Comparison of ENCODE assay signal across 20 cellular contexts in genomic region chr19:50793558-50794065, GRCh38. TPM values are rescaled to one million over a fixed set of nuclear protein-coding genes. Genes with fewer than 3 reads are reported as not detected.
DNase-seq lines count a peak whose midpoint lies in the region; ATAC-seq and TF ChIP-seq lines count a peak whose summit lies in the region.
"Had no signal": no experiment of that assay in that cellular context is flagged by ENCODE, and none has a peak within 500 bp of the region (broad histone marks: within the 10 kb centered on the region; RNA-seq: fewer than 3 reads in every experiment).

No MANE protein-coding gene starts in this region.

- intact Hi-C loops in A673 (cut with micrococcal nuclease; ENCODE audit: unreplicated experiment), result loop anchor here (5.0 kb wide), 1 partner anchor 129 kb away; no protein-coding TSS in a partner anchor

- H3K4me1 Mint-ChIP-seq in WTC11, result peaks cover 12% of the 10 kb centered on the region

- DNase-seq in DMS 273 (lab: John Stamatoyannopoulos, UW; ENCODE audit: unreplicated experiment) (peak; percentile 71), DMS 273 treated with DMSO at 0.1 percent for 48 hours (lab: John Stamatoyannopoulos, UW) (no peak), A673 (ENCODE audit: low spot score) (peak; percentile 39), H7 (peak; percentile 62), WTC11 (ENCODE audit: low spot score) (no peak), HPDE6-E6E7 (ENCODE audit: extremely low spot score) (no peak), T-helper 2 cell (no peak), NCI-H748 treated with DMSO at 0.1 percent for 48 hours (lab: John Stamatoyannopoulos, UW) (no peak)
- DNase-seq: 8988T; activated CD4-positive, CD25-positive, alpha-beta regulatory T cell; caudate nucleus; DMS79 treated with DMSO at 0.1 percent for 48 hours; left cardiac atrium; nephron progenitor cell; spleen; T-helper 17 cell had no signal

- ATAC-seq in WTC11, result no peak
- ATAC-seq: gastroesophageal sphincter had no signal

- H3K4me3 ChIP-seq in A673 (ENCODE audit: low read depth, low read length, poor library complexity, severe bottlenecking) (no peak overlapping the region), H7 (ENCODE audit: insufficient read depth, low read depth, low read length) (no peak overlapping the region)
- H3K4me3 ChIP-seq: gastroesophageal sphincter, spleen had no signal

- H3K36me3 Mint-ChIP-seq in WTC11, result peaks cover 17% of the 10 kb centered on the region

- H3K27me3 Mint-ChIP-seq in WTC11 (ENCODE audit: low read depth), result peaks cover 20% of the 10 kb centered on the region
- H3K27me3 Mint-ChIP-seq: T-helper 17 cell had no signal

- CTCF ChIA-PET in A673 (lab: Charles Lee) (interaction anchor here (0.7 kb wide), 1 partner anchor 69 kb away, joined by 4 read pairs; no protein-coding TSS in a partner anchor), WTC11 (lab: Charles Lee) (interaction anchor here (0.6 to 5.1 kb wide), 7 partner anchors 69 to 225 kb away, joined by 3 to 38 read pairs (median 5); no protein-coding TSS in a partner anchor)

- H3K27me3 ChIP-seq in A673 (replicated peaks; ENCODE audit: insufficient read depth, low read depth, low read length, poor library complexity) (no peaks in the 10 kb centered on the region), H7 (ENCODE audit: control insufficient read depth, insufficient read depth, low read length) (peaks cover 1% of the 10 kb centered on the region; the same call in 1 of the 2 replicates)

- peak overlapping the region; percentile 5 for H3K27ac ChIP-seq in A673 (ENCODE audit: low read depth, low read length, poor library complexity, severe bottlenecking)
- H3K27ac ChIP-seq: gastroesophageal sphincter, HL-60, spleen had no signal

- BruUV-seq in A673 (replicated peaks; lab: Mats Ljungman, UMichigan), result no TSS peak

- no peaks in the 10 kb centered on the region for H3K9me3 Mint-ChIP-seq in WTC11
- H3K9me3 Mint-ChIP-seq: nephron progenitor cell had no signal

- H3K36me3 ChIP-seq in A673 (ENCODE audit: insufficient read depth, low read length, poor library complexity, severe bottlenecking) (peaks cover 28% of the 10 kb centered on the region), H7 (replicated peaks; ENCODE audit: control insufficient read depth, insufficient read depth, low read length) (peaks cover 8% of the 10 kb centered on the region)

- H3K4me3 Mint-ChIP-seq in WTC11, result no peak overlapping the region
- H3K4me3 Mint-ChIP-seq: nephron progenitor cell had no signal

- peaks cover 16% of the 10 kb centered on the region for H3K4me1 ChIP-seq in A673 (ENCODE audit: insufficient read depth, low read length, poor library complexity, severe bottlenecking)
- H3K4me1 ChIP-seq: gastroesophageal sphincter had no signal

- no peak for TF ChIP-seq CTCF in A673 (conservative IDR thresholded peaks at IDR 0.05; ENCODE audit: low read depth, low read length)
- TF ChIP-seq CTCF in WTC11 (IDR thresholded peaks at IDR 0.05), result no peak

- POLR2A ChIA-PET in A673 (lab: Charles Lee; ENCODE audit: low non-redundant PET) (no interaction called here), WTC11 (lab: Charles Lee) (interaction anchor here (1.5 to 1.6 kb wide), 2 partner anchors 11 to 77 kb away, joined by 3 to 6 read pairs; no protein-coding TSS in a partner anchor)

- no peak overlapping the region for H3K27ac Mint-ChIP-seq in WTC11
- H3K27ac Mint-ChIP-seq: nephron progenitor cell, T-helper 17 cell had no signal

- H3K9me3 ChIP-seq in A673 (ENCODE audit: low read depth, low read length, poor library complexity, severe bottlenecking), result no peaks in the 10 kb centered on the region
- H3K9me3 ChIP-seq: gastroesophageal sphincter, spleen had no signal

TF ChIP-seq in WTC11, 78 proteins besides CTCF, POLR2A, EP300 and RAD21:
- peak; percentile 13; the same call in 1 of the 2 replicates for TF ChIP-seq ZNF425 (CRISPR knock-in tag; conservative IDR thresholded peaks at IDR 0.05)
- no peak for TF ChIP-seq USF2 (CRISPR knock-in tag; IDR thresholded peaks at IDR 0.05)
- no peak for TF ChIP-seq TEAD1 (CRISPR knock-in tag; IDR thresholded peaks at IDR 0.05)
- no peak for TF ChIP-seq RELA (CRISPR knock-in tag; IDR thresholded peaks at IDR 0.05; ENCODE audit: borderline replicate concordance)
- peak; percentile 81 for TF ChIP-seq ERG (CRISPR knock-in tag; IDR thresholded peaks at IDR 0.05)
- no peak for TF ChIP-seq MLX (CRISPR knock-in tag; IDR thresholded peaks at IDR 0.05)
- TF ChIP-seq ZNF232 (CRISPR knock-in tag; IDR thresholded peaks at IDR 0.05), result no peak
- peak; percentile 67; the same call in 1 of the 2 replicates for TF ChIP-seq AR (CRISPR knock-in tag; IDR thresholded peaks at IDR 0.05)
- TF ChIP-seq NFATC4 (CRISPR knock-in tag; IDR thresholded peaks at IDR 0.05), result peak; percentile 78
- peak; percentile 75; the same call in 1 of the 2 replicates for TF ChIP-seq ZNF671 (CRISPR knock-in tag; IDR thresholded peaks at IDR 0.05)
- 0 out of 2 replicates have a peak, but pooled peaks have one; percentile 65 for TF ChIP-seq EMX1 (CRISPR knock-in tag; IDR thresholded peaks at IDR 0.05)

RNA-seq across cellular contexts. Expression of gene ACP4, which starts 3.4 kb away (rescaled TPM):
- total RNA-seq in A673 (2021), result not detected in 2 replicates
- not detected in 2 replicates for total RNA-seq in H7 (2014; rRNA removed; shearing (Covaris generic))
- total RNA-seq in WTC11 (2021), result not detected in 3 replicates
- total RNA-seq: esophagus mucosa, gastroesophageal sphincter, H1, left cardiac atrium, spleen, T-helper 17 cell had no signal

RNA-seq across cellular contexts. Expression of gene GPR32, which starts 23.3 kb away (rescaled TPM):
- total RNA-seq in A673 (2021) (not detected in 2 replicates), WTC11 (2021) (not detected in 3 replicates)
- not detected in 2 replicates for total RNA-seq in H7 (2014; rRNA removed; shearing (Covaris generic))
- total RNA-seq: esophagus mucosa, gastroesophageal sphincter, H1, left cardiac atrium, spleen, T-helper 17 cell had no signal

RNA-seq across cellular contexts. Expression of gene KLK1, which starts 30.0 kb away (rescaled TPM):
- total RNA-seq in A673 (2021) (0.68 TPM in 1 of 2 replicates, not detected in the other), WTC11 (2021) (3.9 to 6.0 TPM (median 5.4 TPM) in 3 replicates)
- total RNA-seq in H7 (2014; rRNA removed; shearing (Covaris generic)), result not detected in 2 replicates
- total RNA-seq: gastroesophageal sphincter, T-helper 17 cell had no signal

RNA-seq across cellular contexts. Expression of gene KLK15, which starts 39.8 kb away (rescaled TPM):
- not detected in 2 replicates for total RNA-seq in A673 (2021)
- not detected in 2 replicates for total RNA-seq in H7 (2014; rRNA removed; shearing (Covaris generic))
- not detected in 3 replicates for total RNA-seq in WTC11 (2021)
- total RNA-seq: esophagus mucosa, gastroesophageal sphincter, H1, left cardiac atrium, spleen, T-helper 17 cell had no signal

Comparison
In these comparisons a context has a peak if more than half of its experiments do, and no peak if none do; other contexts are left out.
1. DNase-seq: peak in DMS 273 (single experiment), A673 (single experiment) and H7 (single experiment); none in DMS 273 treated with DMSO at 0.1 percent for 48 hours (single experiment), WTC11 (single experiment), HPDE6-E6E7 (single experiment), T-helper 2 cell (0 of 5) and NCI-H748 treated with DMSO at 0.1 percent for 48 hours (single experiment).